In genomic region chr4:4488405-4489404, GRCh38 we compare ENCODE assay signal across 8 cellular contexts. TPM values are rescaled to one million over a fixed set of nuclear protein-coding genes. Genes with fewer than 3 reads are reported as not detected.
DNase-seq lines count a peak whose midpoint lies in the region; ATAC-seq, FAIRE-seq and TF ChIP-seq lines count a peak whose summit lies in the region.

No MANE protein-coding gene starts in this region.

- CTCF ChIA-PET in A549 (lab: Yijun Ruan, JAX) (interaction anchor here (0.6 to 3.6 kb wide), 18 partner anchors 8 to 394 kb away, joined by 3 to 19 read pairs (median 4); partner anchors contain the start of gene STX18), WTC11 (lab: Charles Lee) (interaction anchor here (0.7 to 1.9 kb wide), 16 partner anchors 8 to 400 kb away, joined by 3 to 9 read pairs (median 4); partner anchors contain the start of gene STX18)

- no peak overlapping the region for H3K27ac ChIP-seq in A549

- TF ChIP-seq POLR2A in A549 (IDR thresholded peaks at IDR 0.05; ENCODE audit: low read length) (no peak), GM12891 (IDR thresholded peaks at IDR 0.05; ENCODE audit: low read depth, low read length) (no peak)

- TF ChIP-seq EP300 in A549 (IDR thresholded peaks at IDR 0.05), result no peak

- FAIRE-seq in A549 (lab: Jason Lieb, UNC) (peak; percentile 39), GM12891 (lab: Jason Lieb, UNC) (peak; percentile 99)

- no peak overlapping the region for H3K4me3 ChIP-seq in A549

- TF ChIP-seq RAD21 in A549 (conservative IDR thresholded peaks at IDR 0.05 in 1 of 2, IDR thresholded peaks at IDR 0.05 in 1 of 2), result peak; percentile 71 to 77

- POLR2A ChIA-PET in A549 (lab: Yijun Ruan, JAX) (no interaction called here), WTC11 (lab: Charles Lee) (no interaction called here)

- H3K27ac Mint-ChIP-seq in WTC11, result no peak overlapping the region

- no peaks in the 10 kb centered on the region for H3K27me3 Mint-ChIP-seq in WTC11 (ENCODE audit: low read depth)

- H3K9me3 ChIP-seq in A549, result no peaks in the 10 kb centered on the region

- DNase-seq in A549 (ENCODE audit: low read depth in 1 of 2, low spot score in 1 of 2), result peak; percentile 44 to 72
- DNase-seq in GM12891 (ENCODE audit: insufficient read length, low spot score), result peak; percentile 30
- peak; percentile 56 for DNase-seq in NCI-H1694 treated with DMSO at 0.1 percent for 48 hours (lab: John Stamatoyannopoulos, UW)
- DNase-seq in WTC11 (ENCODE audit: low spot score), result peak; percentile 75
- DNase-seq in central memory CD4-positive, alpha-beta T cell, result peak; percentile 59
- DNase-seq in left kidney (ENCODE audit: low read depth, low spot score), result peak; percentile 89
- peak; percentile 57 to 67 for DNase-seq in stimulated activated CD4-positive, alpha-beta T cell treated with anti-CD3 and anti-CD28 coated beads, Interleukin-4, amount 100 ng/mL, for 48 hours (ENCODE audit: low read depth in 2 of 2)

- TF ChIP-seq CTCF in A549 (IDR thresholded peaks at IDR 0.05) (peak; percentile 77), WTC11 (IDR thresholded peaks at IDR 0.05) (peak; percentile 55)

- peak; percentile 96 to 99 for ATAC-seq in A549
- peak; percentile 66 for ATAC-seq in HG02840 (IDR thresholded peaks at IDR 0.05; ENCODE audit: low FRiP score, unreplicated experiment)
- ATAC-seq in WTC11, result peak; percentile 96

- no peaks in the 10 kb centered on the region for H3K36me3 Mint-ChIP-seq in WTC11

- no peak overlapping the region for H3K4me2 ChIP-seq in A549

- peaks cover 15% of the 10 kb centered on the region for H3K4me1 ChIP-seq in A549

- WGBS in A549 (ENCODE audit: missing lambda C conversion rate), result 26% methylated on average over 6 of the region's 6 CpGs

- H3K4me3 Mint-ChIP-seq in WTC11, result no peak overlapping the region

- H3K9me3 Mint-ChIP-seq in WTC11, result no peaks in the 10 kb centered on the region

- peaks cover 29% of the 10 kb centered on the region for H3K4me1 Mint-ChIP-seq in WTC11

TF ChIP-seq in A549, 52 proteins besides CTCF, POLR2A, EP300 and RAD21:
- TF ChIP-seq CBX8 (IDR thresholded peaks at IDR 0.05) (no peak), ZC3H11A (IDR thresholded peaks at IDR 0.05) (no peak), HOXA7 (CRISPR knock-in tag; IDR thresholded peaks at IDR 0.05) (no peak), CHD2 (IDR thresholded peaks at IDR 0.05; ENCODE audit: low read length, partially characterized antibody) (no peak), KDM1A (IDR thresholded peaks at IDR 0.05; ENCODE audit: low read depth) (no peak), SMC3 (IDR thresholded peaks at IDR 0.05) (peak; percentile 35; the same call in 2 of the 3 replicates)
- TF ChIP-seq, protein P1, sequence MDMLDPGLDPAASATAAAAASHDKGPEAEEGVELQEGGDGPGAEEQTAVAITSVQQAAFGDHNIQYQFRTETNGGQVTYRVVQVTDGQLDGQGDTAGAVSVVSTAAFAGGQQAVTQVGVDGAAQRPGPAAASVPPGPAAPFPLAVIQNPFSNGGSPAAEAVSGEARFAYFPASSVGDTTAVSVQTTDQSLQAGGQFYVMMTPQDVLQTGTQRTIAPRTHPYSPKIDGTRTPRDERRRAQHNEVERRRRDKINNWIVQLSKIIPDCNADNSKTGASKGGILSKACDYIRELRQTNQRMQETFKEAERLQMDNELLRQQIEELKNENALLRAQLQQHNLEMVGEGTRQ (IDR thresholded peaks at IDR 0.05), result no peak
- TF ChIP-seq, protein P2, sequence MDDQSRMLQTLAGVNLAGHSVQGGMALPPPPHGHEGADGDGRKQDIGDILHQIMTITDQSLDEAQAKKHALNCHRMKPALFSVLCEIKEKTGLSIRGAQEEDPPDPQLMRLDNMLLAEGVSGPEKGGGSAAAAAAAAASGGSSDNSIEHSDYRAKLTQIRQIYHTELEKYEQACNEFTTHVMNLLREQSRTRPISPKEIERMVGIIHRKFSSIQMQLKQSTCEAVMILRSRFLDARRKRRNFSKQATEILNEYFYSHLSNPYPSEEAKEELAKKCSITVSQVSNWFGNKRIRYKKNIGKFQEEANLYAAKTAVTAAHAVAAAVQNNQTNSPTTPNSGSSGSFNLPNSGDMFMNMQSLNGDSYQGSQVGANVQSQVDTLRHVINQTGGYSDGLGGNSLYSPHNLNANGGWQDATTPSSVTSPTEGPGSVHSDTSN (IDR thresholded peaks at IDR 0.05), result no peak

TF ChIP-seq in GM12891, 5 proteins besides CTCF, POLR2A, EP300 and RAD21:
- no peak for TF ChIP-seq PAX5 (IDR thresholded peaks at IDR 0.05; ENCODE audit: insufficient read depth, low read length, severe bottlenecking)
- TF ChIP-seq POU2F2 (IDR thresholded peaks at IDR 0.05; ENCODE audit: low read depth, low read length), result no peak
- TF ChIP-seq POLR2AphosphoS5 (IDR thresholded peaks at IDR 0.05; ENCODE audit: low read depth, low read length), result no peak
- TF ChIP-seq SPI1 (IDR thresholded peaks at IDR 0.05; ENCODE audit: low read depth, low read length), result no peak
- TF ChIP-seq TAF1 (IDR thresholded peaks at IDR 0.05; ENCODE audit: low read depth, low read length), result no peak
TF ChIP-seq in GM12891: peak in this region for 0.

TF ChIP-seq in WTC11, 78 proteins besides CTCF, POLR2A, EP300 and RAD21:
- TF ChIP-seq CDX4 (CRISPR knock-in tag; IDR thresholded peaks at IDR 0.05; ENCODE audit: borderline replicate concordance) (no peak), ELF4 (CRISPR knock-in tag; IDR thresholded peaks at IDR 0.05; ENCODE audit: low read depth) (no peak)
TF ChIP-seq in WTC11: peak in this region for 0.

RNA-seq across cellular contexts. Expression of gene STX18, which starts 53.1 kb away (rescaled TPM):
- polyA plus RNA-seq in A549 (2011; rRNA removed), result 15.1 and 19.6 TPM in 2 replicates
- 12.6 and 15.1 TPM in 2 replicates for polyA plus RNA-seq in A549 (2012; cell fraction: cytosol; rRNA removed)
- polyA plus RNA-seq in A549 (2012; cell fraction: nucleus; rRNA removed), result 15.1 and 28.4 TPM in 2 replicates
- polyA plus RNA-seq in A549 (2017; fragmentation: RNase III; extraction: RNeasy Plus Mini Kit Qiagen cat#74134 plus additional on column Dnase treatment), result 13.4 to 15.5 TPM (median 14.8 TPM) in 3 replicates
- 15.6 and 17.6 TPM in 2 replicates for polyA minus RNA-seq in A549 (2011; rRNA and poly(A)+ RNA removed)
- 18.9 TPM for polyA plus RNA-seq in GM12891 (2012; ENCODE audit: low read depth, missing spikeins)
- total RNA-seq in WTC11 (2021), result 14.1 to 16.9 TPM (median 16.7 TPM) in 3 replicates

Comparison
In these comparisons a context has a peak if more than half of its experiments do, and no peak if none do; other contexts are left out.
1. DNase-seq: peak in every context shown above with its lines; median percentile 89 in left kidney; 75 in WTC11; 62 in stimulated activated CD4-positive, alpha-beta T cell treated with anti-CD3 and anti-CD28 coated beads, Interleukin-4, amount 100 ng/mL, for 48 hours; 59 in central memory CD4-positive, alpha-beta T cell; 58 in A549; 56 in NCI-H1694 treated with DMSO at 0.1 percent for 48 hours; 30 in GM12891.
2. Of the 8 proteins assayed by ChIP-seq in both WTC11 and A549: peak only in WTC11: none; only in A549: none; in both: CTCF; in neither: 7.